In the genomic region with DNA sequence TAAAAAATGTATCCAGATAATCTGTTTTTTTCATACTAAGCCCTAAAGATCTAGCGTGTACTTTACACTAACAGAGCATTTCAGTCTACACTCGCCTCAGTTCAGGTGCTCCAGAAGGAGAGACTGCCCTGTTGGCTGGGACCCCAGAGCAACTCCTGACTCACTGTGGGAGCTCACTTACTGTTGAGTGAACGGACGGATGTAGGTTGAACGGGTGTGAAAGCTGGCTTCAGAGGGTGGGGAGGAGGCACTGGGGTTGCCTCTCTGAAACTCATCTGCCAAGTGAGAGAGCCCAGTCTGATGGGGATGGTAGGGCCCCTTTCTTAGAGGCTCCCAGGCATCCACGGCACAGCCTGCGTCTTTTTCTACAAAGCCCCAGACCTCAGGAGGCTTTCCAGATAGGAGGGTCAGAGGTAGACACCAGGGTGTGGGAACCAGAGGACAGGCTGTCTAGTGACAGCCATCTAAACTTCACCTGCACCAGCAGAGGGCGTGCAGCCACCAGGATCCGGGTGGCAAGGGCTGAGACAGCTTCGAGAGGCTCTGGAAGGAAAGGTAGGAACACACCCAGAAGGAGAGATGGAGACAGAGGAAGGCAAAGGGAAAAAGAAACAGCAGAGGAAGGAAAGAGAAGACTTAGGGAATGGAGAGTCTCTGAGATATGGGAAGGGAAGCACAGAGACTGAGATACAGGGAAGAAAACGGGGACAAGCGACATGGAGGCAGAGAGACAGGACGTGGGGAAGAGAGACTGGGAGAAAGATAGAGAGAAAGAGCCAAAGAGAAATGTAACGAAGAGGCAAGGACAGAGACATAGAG, we compare ENCODE assay signal across 1 cellular context.
TF ChIP-seq lines count a peak whose summit lies in the region.

No MANE protein-coding gene starts in this region.

TF ChIP-seq in K562, 482 proteins besides CTCF, POLR2A, EP300 and RAD21 (continued from another document and continues in another):
- TF ChIP-seq, protein P1, sequence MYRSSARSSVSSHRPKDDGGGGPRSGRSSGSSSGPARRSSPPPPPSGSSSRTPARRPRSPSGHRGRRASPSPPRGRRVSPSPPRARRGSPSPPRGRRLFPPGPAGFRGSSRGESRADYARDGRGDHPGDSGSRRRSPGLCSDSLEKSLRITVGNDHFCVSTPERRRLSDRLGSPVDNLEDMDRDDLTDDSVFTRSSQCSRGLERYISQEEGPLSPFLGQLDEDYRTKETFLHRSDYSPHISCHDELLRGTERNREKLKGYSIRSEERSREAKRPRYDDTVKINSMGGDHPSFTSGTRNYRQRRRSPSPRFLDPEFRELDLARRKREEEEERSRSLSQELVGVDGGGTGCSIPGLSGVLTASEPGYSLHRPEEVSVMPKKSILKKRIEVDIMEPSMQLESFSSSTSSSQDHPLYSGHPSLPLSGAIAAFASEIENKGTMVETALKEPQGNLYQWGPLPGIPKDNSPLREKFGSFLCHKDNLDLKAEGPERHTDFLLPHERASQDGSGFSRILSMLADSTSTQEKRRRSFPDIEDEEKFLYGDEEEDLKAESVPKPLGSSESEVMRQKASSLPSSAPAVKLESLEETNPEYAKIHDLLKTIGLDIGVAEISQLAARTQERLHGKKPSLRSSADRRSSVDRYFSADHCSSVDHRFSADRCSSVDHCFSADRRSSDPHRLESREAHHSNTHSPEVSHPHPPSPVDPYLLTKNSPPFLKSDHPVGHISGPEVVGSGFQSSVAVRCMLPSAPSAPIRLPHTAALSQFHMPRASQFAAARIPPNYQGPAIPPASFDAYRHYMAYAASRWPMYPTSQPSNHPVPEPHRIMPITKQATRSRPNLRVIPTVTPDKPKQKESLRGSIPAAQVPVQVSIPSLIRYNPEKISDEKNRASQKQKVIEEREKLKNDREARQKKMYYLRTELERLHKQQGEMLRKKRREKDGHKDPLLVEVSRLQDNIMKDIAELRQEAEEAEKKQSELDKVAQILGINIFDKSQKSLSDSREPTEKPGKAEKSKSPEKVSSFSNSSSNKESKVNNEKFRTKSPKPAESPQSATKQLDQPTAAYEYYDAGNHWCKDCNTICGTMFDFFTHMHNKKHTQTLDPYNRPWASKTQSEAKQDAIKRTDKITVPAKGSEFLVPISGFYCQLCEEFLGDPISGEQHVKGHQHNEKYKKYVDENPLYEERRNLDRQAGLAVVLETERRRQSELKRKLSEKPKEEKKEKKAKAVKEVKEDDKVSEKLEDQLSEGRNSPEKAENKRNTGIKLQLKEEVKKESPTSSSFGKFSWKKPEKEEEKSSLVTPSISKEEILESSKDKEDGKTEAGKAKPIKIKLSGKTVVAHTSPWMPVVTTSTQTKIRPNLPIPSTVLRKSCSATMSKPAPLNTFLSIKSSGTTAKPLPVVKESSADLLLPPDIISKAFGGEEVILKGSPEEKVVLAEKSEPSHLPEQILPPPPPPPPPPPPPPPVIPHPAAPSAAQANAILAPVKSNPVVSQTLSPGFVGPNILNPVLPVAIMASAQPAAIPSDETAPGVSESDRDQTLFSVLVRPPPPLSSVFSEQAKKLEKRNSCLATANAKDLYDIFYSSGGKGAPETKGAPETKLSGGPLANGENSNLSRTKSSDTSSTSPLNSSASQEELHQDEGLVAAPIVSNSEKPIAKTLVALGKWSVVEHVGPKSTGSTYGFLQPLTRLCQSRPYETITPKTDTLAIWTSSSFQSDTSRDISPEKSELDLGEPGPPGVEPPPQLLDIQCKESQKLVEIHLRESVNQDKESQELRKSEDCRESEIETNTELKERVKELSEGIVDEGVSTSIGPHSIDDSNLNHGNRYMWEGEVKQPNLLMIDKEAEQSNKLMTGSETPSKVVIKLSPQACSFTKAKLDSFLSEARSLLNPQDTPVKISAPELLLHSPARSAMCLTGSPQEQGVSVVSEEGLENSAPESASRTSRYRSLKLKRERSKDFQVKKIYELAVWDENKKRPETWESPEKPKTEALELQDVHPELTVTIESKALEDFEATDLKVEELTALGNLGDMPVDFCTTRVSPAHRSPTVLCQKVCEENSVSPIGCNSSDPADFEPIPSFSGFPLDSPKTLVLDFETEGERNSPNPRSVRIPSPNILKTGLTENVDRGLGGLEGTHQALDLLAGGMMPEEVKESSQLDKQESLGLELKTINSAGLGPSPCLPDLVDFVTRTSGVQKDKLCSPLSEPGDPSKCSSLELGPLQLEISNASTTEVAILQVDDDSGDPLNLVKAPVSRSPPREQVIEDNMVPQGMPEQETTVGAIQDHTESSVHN (IDR thresholded peaks at IDR 0.05; ENCODE audit: borderline replicate concordance in 1 of 2, low read depth in 1 of 2): no peak
- no peak for TF ChIP-seq SREBF2 (CRISPR knock-in tag; IDR thresholded peaks at IDR 0.05)
- TF ChIP-seq EGR1 (conservative IDR thresholded peaks at IDR 0.05): no peak; the same call in 1 of the 2 replicates
- TF ChIP-seq NCOR1 (IDR thresholded peaks at IDR 0.05): no peak
- TF ChIP-seq, protein P2, sequence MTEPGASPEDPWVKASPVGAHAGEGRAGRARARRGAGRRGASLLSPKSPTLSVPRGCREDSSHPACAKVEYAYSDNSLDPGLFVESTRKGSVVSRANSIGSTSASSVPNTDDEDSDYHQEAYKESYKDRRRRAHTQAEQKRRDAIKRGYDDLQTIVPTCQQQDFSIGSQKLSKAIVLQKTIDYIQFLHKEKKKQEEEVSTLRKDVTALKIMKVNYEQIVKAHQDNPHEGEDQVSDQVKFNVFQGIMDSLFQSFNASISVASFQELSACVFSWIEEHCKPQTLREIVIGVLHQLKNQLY (CRISPR knock-in tag; conservative IDR thresholded peaks at IDR 0.05): no peak
- TF ChIP-seq JUND (IDR thresholded peaks at IDR 0.05; ENCODE audit: borderline replicate concordance, low read depth, low read length): peak; percentile 59; the same call in 1 of the 2 replicates
- peak; percentile 36; the same call in 2 of the 3 replicates for TF ChIP-seq JUND (tag; IDR thresholded peaks at IDR 0.05; ENCODE audit: borderline replicate concordance, low read depth, low read length)
- TF ChIP-seq E2F1 (CRISPR knock-in tag; IDR thresholded peaks at IDR 0.05): no peak
- TF ChIP-seq, protein P3, sequence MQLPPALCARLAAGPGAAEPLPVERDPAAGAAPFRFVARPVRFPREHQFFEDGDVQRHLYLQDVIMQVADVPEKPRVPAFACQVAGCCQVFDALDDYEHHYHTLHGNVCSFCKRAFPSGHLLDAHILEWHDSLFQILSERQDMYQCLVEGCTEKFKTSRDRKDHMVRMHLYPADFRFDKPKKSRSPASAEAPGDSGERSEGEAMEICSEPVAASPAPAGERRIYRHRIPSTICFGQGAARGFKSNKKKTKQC (CRISPR knock-in tag; IDR thresholded peaks at IDR 0.05): no peak
- TF ChIP-seq CREBBP (IDR thresholded peaks at IDR 0.05; ENCODE audit: low read depth, low read length): no peak
- no peak for TF ChIP-seq NFE2 (IDR thresholded peaks at IDR 0.05; ENCODE audit: low read depth)
- no peak for TF ChIP-seq PYGO2 (tag; IDR thresholded peaks at IDR 0.05)
- no peak for TF ChIP-seq ZNF668 (CRISPR knock-in tag; IDR thresholded peaks at IDR 0.05)
- TF ChIP-seq ZNF253 (CRISPR knock-in tag; conservative IDR thresholded peaks at IDR 0.05): no peak
- TF ChIP-seq ADNP (tag; IDR thresholded peaks at IDR 0.05): no peak
- no peak for TF ChIP-seq ZNF124 (CRISPR knock-in tag; IDR thresholded peaks at IDR 0.05)
- TF ChIP-seq NFXL1 (CRISPR knock-in tag; IDR thresholded peaks at IDR 0.05): no peak
- TF ChIP-seq NRF1 (conservative IDR thresholded peaks at IDR 0.05 in 1 of 2, IDR thresholded peaks at IDR 0.05 in 1 of 2): no peak; a peak in 1 of 4 replicates
- TF ChIP-seq DEAF1 (CRISPR knock-in tag; IDR thresholded peaks at IDR 0.05): peak; percentile 93
- TF ChIP-seq ZNF764 (CRISPR knock-in tag; IDR thresholded peaks at IDR 0.05; ENCODE audit: low read depth): no peak
- no peak for TF ChIP-seq CCNT2 (IDR thresholded peaks at IDR 0.05; ENCODE audit: borderline replicate concordance, extremely low read depth, insufficient read length, low read depth, low read length)
- no peak for TF ChIP-seq MAFF (IDR thresholded peaks at IDR 0.05; ENCODE audit: low read length)
- TF ChIP-seq PHTF2 (CRISPR knock-in tag; IDR thresholded peaks at IDR 0.05): no peak
- TF ChIP-seq TRIM28 (IDR thresholded peaks at IDR 0.05): no peak
- TF ChIP-seq IFI16 (CRISPR knock-in tag; IDR thresholded peaks at IDR 0.05): no peak
- no peak for TF ChIP-seq TEAD1 (CRISPR knock-in tag; IDR thresholded peaks at IDR 0.05)
- TF ChIP-seq SPI1 (IDR thresholded peaks at IDR 0.05; ENCODE audit: borderline replicate concordance, low read depth, low read length): no peak
- no peak for TF ChIP-seq KAT2B (IDR thresholded peaks at IDR 0.05; ENCODE audit: low read depth, low read length)
- no peak for TF ChIP-seq ZNF165 (CRISPR knock-in tag; IDR thresholded peaks at IDR 0.05; ENCODE audit: borderline replicate concordance)
- TF ChIP-seq PCBP2 (IDR thresholded peaks at IDR 0.05; ENCODE audit: low read depth, low read length, poor library complexity, severe bottlenecking): no peak
- TF ChIP-seq HEY1 (CRISPR knock-in tag; IDR thresholded peaks at IDR 0.05; ENCODE audit: borderline replicate concordance): no peak
- no peak for TF ChIP-seq FUS (optimal IDR thresholded peaks at IDR 0.05; ENCODE audit: low read depth, low read length)
- TF ChIP-seq NFIX (CRISPR knock-in tag; IDR thresholded peaks at IDR 0.05; ENCODE audit: low read depth): no peak
- no peak for TF ChIP-seq ZNF274 (IDR thresholded peaks at IDR 0.05; ENCODE audit: borderline replicate concordance, low read depth, low read length)
- no peak for TF ChIP-seq PHF20 (IDR thresholded peaks at IDR 0.05; ENCODE audit: partially characterized antibody)
- no peak for TF ChIP-seq RHOXF2B (CRISPR knock-in tag; conservative IDR thresholded peaks at IDR 0.05)
- peak; percentile 9; the same call in 1 of the 2 replicates for TF ChIP-seq SOX6 (IDR thresholded peaks at IDR 0.05)
- TF ChIP-seq BRD4 (IDR thresholded peaks at IDR 0.05): no peak
- peak; percentile 42 for TF ChIP-seq POLR2B (IDR thresholded peaks at IDR 0.05; ENCODE audit: low read depth, partially characterized antibody)
- peak; percentile 59 for TF ChIP-seq E2F8 (IDR thresholded peaks at IDR 0.05; ENCODE audit: low read depth, partially characterized antibody)
- no peak for TF ChIP-seq KDM2B (CRISPR knock-in tag; IDR thresholded peaks at IDR 0.05)
- no peak for TF ChIP-seq RB1 (IDR thresholded peaks at IDR 0.05; ENCODE audit: low read depth)
- TF ChIP-seq ZNF140 (CRISPR knock-in tag; IDR thresholded peaks at IDR 0.05): no peak
- no peak for TF ChIP-seq BCL6 (CRISPR knock-in tag; IDR thresholded peaks at IDR 0.05)
- TF ChIP-seq ZNF232 (CRISPR knock-in tag; IDR thresholded peaks at IDR 0.05): no peak
